8 cellular contexts compared by ENCODE assay signal in genomic region chr16:14629919-14630619, GRCh38. TPM values are rescaled to one million over a fixed set of nuclear protein-coding genes. Genes with fewer than 3 reads are reported as not detected.
DNase-seq lines count a peak whose midpoint lies in the region; ATAC-seq and TF ChIP-seq lines count a peak whose summit lies in the region.

PARN (minus strand) TSS chr16:14630260; CDS start chr16:14630125, 135 bp downstream.

- H3K27me3 ChIP-seq in colonic mucosa: no peaks in the 10 kb centered on the region
- H3K27me3 ChIP-seq in layer of hippocampus (ENCODE audit: control insufficient read depth, insufficient read depth, low read length): no peaks in the 10 kb centered on the region

- DNase-seq in Ammon's horn (ENCODE audit: low spot score) (peak; percentile 97), GM19240 (ENCODE audit: insufficient read length, low spot score) (peak; percentile 82), NCI-H526 treated with DMSO at 0.1 percent for 48 hours (lab: John Stamatoyannopoulos, UW) (peak; percentile 93), colonic mucosa (peak; percentile 98)
- DNase-seq in activated CD4-positive, alpha-beta T cell treated with anti-CD3 and anti-CD28 coated beads, Interleukin-2, amount 10 ng/mL, durations not matched to agents 24 days and 14 days: peak; percentile 99
- peak; percentile 83 to 98 (median 98) for DNase-seq in stimulated activated CD4-positive, alpha-beta T cell treated with anti-CD3 and anti-CD28 coated beads, Interleukin-1b, Interleukin-23, amount 100 ng/mL, for 24 hours (ENCODE audit: low read depth in 4 of 4, low spot score in 1 of 4)

- H3K9me3 Mint-ChIP-seq in activated CD4-positive, alpha-beta T cell treated with anti-CD3 and anti-CD28 coated beads, Interleukin-2, amount 10 ng/mL, durations not matched to agents 24 days and 14 days: peaks cover 3% of the 10 kb centered on the region

- peak within 1 kb of the TSS; percentile 96 for H3K27ac Mint-ChIP-seq in activated CD4-positive, alpha-beta T cell treated with anti-CD3 and anti-CD28 coated beads, Interleukin-2, amount 10 ng/mL, durations not matched to agents 24 days and 14 days

- intact Hi-C loops in activated CD4-positive, alpha-beta T cell treated with anti-CD3 and anti-CD28 coated beads, Interleukin-2, amount 10 ng/mL, durations not matched to agents 24 days and 14 days (cut with micrococcal nuclease): loop anchor here (1.0 to 5.0 kb wide), 4 partner anchors 329 to 1012 kb away; partner anchors contain the start of genes ERCC4 and MARF1
- intact Hi-C loops in colonic mucosa (cut with DNase I): no loop called here

- TF ChIP-seq CTCF in colonic mucosa (IDR thresholded peaks at IDR 0.05): no peak

- peak; percentile 45 for ATAC-seq in HG03460 (IDR thresholded peaks at IDR 0.05; ENCODE audit: unreplicated experiment)

- no peaks in the 10 kb centered on the region for H3K27me3 Mint-ChIP-seq in activated CD4-positive, alpha-beta T cell treated with anti-CD3 and anti-CD28 coated beads, Interleukin-2, amount 10 ng/mL, durations not matched to agents 24 days and 14 days

- no peaks in the 10 kb centered on the region for H3K9me3 ChIP-seq in colonic mucosa

- H3K27ac ChIP-seq in colonic mucosa: peak within 1 kb of the TSS; percentile 92
- H3K27ac ChIP-seq in layer of hippocampus (ENCODE audit: low read depth, low read length): peak within 1 kb of the TSS; percentile 88

- peaks cover 8% of the 10 kb centered on the region for H3K4me1 ChIP-seq in colonic mucosa

- H3K36me3 Mint-ChIP-seq in activated CD4-positive, alpha-beta T cell treated with anti-CD3 and anti-CD28 coated beads, Interleukin-2, amount 10 ng/mL, durations not matched to agents 24 days and 14 days (ENCODE audit: low read depth): peaks cover 34% of the 10 kb centered on the region

- H3K4me1 Mint-ChIP-seq in activated CD4-positive, alpha-beta T cell treated with anti-CD3 and anti-CD28 coated beads, Interleukin-2, amount 10 ng/mL, durations not matched to agents 24 days and 14 days: peaks cover 43% of the 10 kb centered on the region

- H3K4me3 ChIP-seq in colonic mucosa: peak within 1 kb of the TSS; percentile 81

- H3K4me3 Mint-ChIP-seq in activated CD4-positive, alpha-beta T cell treated with anti-CD3 and anti-CD28 coated beads, Interleukin-2, amount 10 ng/mL, durations not matched to agents 24 days and 14 days: peak within 1 kb of the TSS; percentile 95

- H3K36me3 ChIP-seq in colonic mucosa: no peaks in the 10 kb centered on the region

- H3K9ac ChIP-seq in colonic mucosa (ENCODE audit: low read depth in 2 of 2, low read length in 2 of 2): peak within 1 kb of the TSS; percentile 90 to 98

RNA-seq across cellular contexts. Expression of gene PARN, which starts in this region (rescaled TPM):
- total RNA-seq in activated CD4-positive, alpha-beta T cell treated with anti-CD3 and anti-CD28 coated beads, Interleukin-2, amount 10 ng/mL, durations not matched to agents 24 days and 14 days: 55.6 and 58.6 TPM in 2 replicates
- 10 to 100 TPM; 24.2 to 25.6 TPM for total RNA-seq in colonic mucosa

Comparison
In these comparisons a context has a peak if more than half of its experiments do, and no peak if none do; other contexts are left out.
1. Peak in every context shown above with its lines: DNase-seq, ATAC-seq, H3K4me3 ChIP-seq and H3K27ac ChIP-seq.